Comparison of ENCODE assay signal across 1 cellular context in genomic region chr3:66481071-66482001, GRCh38.
TF ChIP-seq lines count a peak whose summit lies in the region.

No MANE protein-coding gene starts in this region.

TF ChIP-seq in HepG2, 621 proteins besides CTCF, POLR2A, EP300 and RAD21 (continued from another document and continues in another):
- TF ChIP-seq ZNF576 (CRISPR knock-in tag; IDR thresholded peaks at IDR 0.05) (no peak), TFDP2 (CRISPR knock-in tag; IDR thresholded peaks at IDR 0.05) (peak; percentile 23; the same call in 1 of the 2 replicates), KLF16 (CRISPR knock-in tag; IDR thresholded peaks at IDR 0.05) (peak in 1 of 2 experiments; percentile 94; a peak in 2 of 4 replicates), POLR2AphosphoS2 (IDR thresholded peaks at IDR 0.05; ENCODE audit: low read depth, low read length) (no peak), THYN1 (CRISPR knock-in tag; IDR thresholded peaks at IDR 0.05; ENCODE audit: borderline replicate concordance, low read depth) (no peak), NFIB (CRISPR knock-in tag; IDR thresholded peaks at IDR 0.05; ENCODE audit: borderline replicate concordance) (no peak), ATF3 (CRISPR knock-in tag; IDR thresholded peaks at IDR 0.05) (peak; percentile 62), GTF2F1 (IDR thresholded peaks at IDR 0.05; ENCODE audit: low read length) (no peak), MEIS2 (CRISPR knock-in tag; IDR thresholded peaks at IDR 0.05) (peak; percentile 75; the same call in 1 of the 2 replicates), CHD2 (IDR thresholded peaks at IDR 0.05; ENCODE audit: low read depth, low read length) (peak; percentile 61; the same call in 1 of the 2 replicates), ZNF704 (CRISPR knock-in tag; IDR thresholded peaks at IDR 0.05; ENCODE audit: borderline replicate concordance) (no peak), KMT2A (CRISPR knock-in tag; IDR thresholded peaks at IDR 0.05) (peak; percentile 74), GATAD2A (CRISPR knock-in tag; IDR thresholded peaks at IDR 0.05) (peak; percentile 99), ZNF44 (CRISPR knock-in tag; IDR thresholded peaks at IDR 0.05) (peak; percentile 75; the same call in 1 of the 2 replicates), PRDM4 (CRISPR knock-in tag; IDR thresholded peaks at IDR 0.05; ENCODE audit: borderline replicate concordance) (no peak), KDM5A (IDR thresholded peaks at IDR 0.05; ENCODE audit: borderline replicate concordance, low read length) (no peak), SMYD3 (CRISPR knock-in tag; IDR thresholded peaks at IDR 0.05) (peak; percentile 77; the same call in 1 of the 2 replicates), ZNF639 (CRISPR knock-in tag; conservative IDR thresholded peaks at IDR 0.05) (no peak), ZNF563 (CRISPR knock-in tag; IDR thresholded peaks at IDR 0.05) (no peak), ELF4 (CRISPR knock-in tag; IDR thresholded peaks at IDR 0.05; ENCODE audit: borderline replicate concordance) (peak; percentile 72; the same call in 1 of the 2 replicates), POGK (CRISPR knock-in tag; conservative IDR thresholded peaks at IDR 0.05) (peak; percentile 74; the same call in 1 of the 2 replicates), RORA (CRISPR knock-in tag; IDR thresholded peaks at IDR 0.05) (no peak), MZF1 (CRISPR knock-in tag; IDR thresholded peaks at IDR 0.05; ENCODE audit: borderline replicate concordance) (no peak), SKI (IDR thresholded peaks at IDR 0.05; ENCODE audit: partially characterized antibody) (peak; percentile 73), RFX1 (IDR thresholded peaks at IDR 0.05) (no peak), NR0B2 (CRISPR knock-in tag; IDR thresholded peaks at IDR 0.05) (no peak), ZFP36L1 (CRISPR knock-in tag; IDR thresholded peaks at IDR 0.05) (peak; percentile 91), HNF1A (IDR thresholded peaks at IDR 0.05; ENCODE audit: low read depth) (peak; percentile 98), HNF1A (CRISPR knock-in tag; IDR thresholded peaks at IDR 0.05; ENCODE audit: borderline replicate concordance) (peak; percentile 99), FOXJ3 (CRISPR knock-in tag; IDR thresholded peaks at IDR 0.05; ENCODE audit: borderline replicate concordance) (peak; percentile 92), SP4 (CRISPR knock-in tag; IDR thresholded peaks at IDR 0.05) (peak; percentile 63), PAXIP1 (CRISPR knock-in tag; conservative IDR thresholded peaks at IDR 0.05) (peak; percentile 99), KMT2B (CRISPR knock-in tag; IDR thresholded peaks at IDR 0.05) (0 out of 2 replicates have a peak, but pooled peaks have one; percentile 23), GATAD1 (CRISPR knock-in tag; IDR thresholded peaks at IDR 0.05) (peak; percentile 79), IKZF5 (CRISPR knock-in tag; IDR thresholded peaks at IDR 0.05) (peak; percentile 93; the same call in 1 of the 2 replicates), XBP1 (CRISPR knock-in tag; IDR thresholded peaks at IDR 0.05) (no peak; the same call in 1 of the 2 replicates), CBX1 (IDR thresholded peaks at IDR 0.05; ENCODE audit: low read depth) (no peak), ZNF761 (CRISPR knock-in tag; conservative IDR thresholded peaks at IDR 0.05) (0 out of 2 replicates have a peak, but pooled peaks have one; percentile 56), ZFP82 (CRISPR knock-in tag; IDR thresholded peaks at IDR 0.05; ENCODE audit: borderline replicate concordance) (peak; percentile 75; the same call in 1 of the 2 replicates), CCAR2 (optimal IDR thresholded peaks at IDR 0.05; ENCODE audit: low read depth, low read length) (peak; percentile 71), SRSF1 (optimal IDR thresholded peaks at IDR 0.05; ENCODE audit: low read depth, low read length) (no peak), KAT7 (CRISPR knock-in tag; IDR thresholded peaks at IDR 0.05; ENCODE audit: borderline replicate concordance) (no peak; the same call in 1 of the 2 replicates), NONO (IDR thresholded peaks at IDR 0.05) (no peak), NONO (CRISPR knock-in tag; conservative IDR thresholded peaks at IDR 0.05) (peak; percentile 86), WIZ (CRISPR knock-in tag; IDR thresholded peaks at IDR 0.05) (no peak)
